In the genomic region with DNA sequence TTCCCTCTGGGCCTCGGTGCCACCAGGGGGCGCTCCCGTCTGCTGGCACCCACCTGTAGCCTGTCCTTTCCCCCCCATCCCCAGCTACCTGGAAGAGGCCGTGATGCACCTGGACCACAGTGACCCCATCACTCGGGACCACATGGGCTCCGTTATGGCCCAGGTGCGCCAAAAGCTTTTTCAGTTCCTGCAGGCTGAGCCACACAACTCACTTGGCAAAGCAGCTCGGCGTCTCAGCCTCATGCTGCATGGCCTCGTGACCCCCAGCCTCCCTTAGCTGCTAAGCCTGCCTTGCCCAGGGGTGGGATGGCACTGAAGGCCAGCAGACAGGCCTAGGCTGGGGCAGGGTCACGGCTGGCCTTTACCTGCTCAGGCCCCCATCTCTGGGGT, we compare ENCODE assay signal across 8 cellular contexts.
DNase-seq lines count a peak whose midpoint lies in the region; ATAC-seq and TF ChIP-seq lines count a peak whose summit lies in the region.

No MANE protein-coding gene starts in this region.

- no peak for ATAC-seq in GM21717 (IDR thresholded peaks at IDR 0.05; ENCODE audit: unreplicated experiment)

- peak; percentile 94 for TF ChIP-seq CTCF in HFF-Myc (IDR thresholded peaks at IDR 0.05; ENCODE audit: low read depth, low read length, missing control alignments)

- no peaks in the 10 kb centered on the region for H3K27me3 ChIP-seq in iPS DF 6.9 (ENCODE audit: control insufficient read depth, insufficient read depth, low read length)

- H3K9me3 ChIP-seq in iPS DF 6.9 (ENCODE audit: control insufficient read depth, insufficient read depth, low read length), result no peaks in the 10 kb centered on the region

- peaks cover 37% of the 10 kb centered on the region for H3K36me3 ChIP-seq in iPS DF 6.9 (ENCODE audit: control insufficient read depth, insufficient read depth, low read length)

- no CpG with 5 or more reads among the region's 11 CpGs for WGBS in iPS DF 6.9 (ENCODE audit: insufficient coverage, insufficient read length)

- H3K27ac ChIP-seq in angular gyrus (ENCODE audit: low read depth, low read length) (peak overlapping the region; percentile 84), iPS DF 6.9 (ENCODE audit: low read length) (no peak overlapping the region)

- peaks cover 5% of the 10 kb centered on the region for H3K4me1 ChIP-seq in iPS DF 6.9 (ENCODE audit: control insufficient read depth, insufficient read depth, low read length)

- DNase-seq in C1 segment of cervical spinal cord (lab: John Stamatoyannopoulos, UW) (peak in 9 of 14 donors; percentile 11 to 39 (median 32)), HFF-Myc (ENCODE audit: extremely low read depth, low read depth) (no peak), T-helper 2 cell (peak; percentile 51 to 67 (median 57)), iPS DF 6.9 (ENCODE audit: low read depth, low spot score) (peak; percentile 37), T1000 (lab: John Stamatoyannopoulos, UW) (no peak)
- DNase-seq in stimulated activated CD4-positive, alpha-beta T cell treated with anti-CD3 and anti-CD28 coated beads, Interleukin-1b, Interleukin-23, amount 100 ng/mL, for 48 hours, result peak; percentile 61

- H3K4me3 ChIP-seq in HFF-Myc (replicated peaks; ENCODE audit: low read depth, low read length) (no peak overlapping the region), iPS DF 6.9 (ENCODE audit: low read length) (no peak overlapping the region)

Comparison
In these comparisons a context has a peak if more than half of its experiments do, and no peak if none do; other contexts are left out.
1. DNase-seq: peak in C1 segment of cervical spinal cord (9 of 14), T-helper 2 cell (5 of 5), iPS DF 6.9 (single experiment) and stimulated activated CD4-positive, alpha-beta T cell treated with anti-CD3 and anti-CD28 coated beads, Interleukin-1b, Interleukin-23, amount 100 ng/mL, for 48 hours (single experiment); none in HFF-Myc (single experiment) and T1000 (single experiment).